ENCODE assay signal across 1 cellular context in the genomic region with DNA sequence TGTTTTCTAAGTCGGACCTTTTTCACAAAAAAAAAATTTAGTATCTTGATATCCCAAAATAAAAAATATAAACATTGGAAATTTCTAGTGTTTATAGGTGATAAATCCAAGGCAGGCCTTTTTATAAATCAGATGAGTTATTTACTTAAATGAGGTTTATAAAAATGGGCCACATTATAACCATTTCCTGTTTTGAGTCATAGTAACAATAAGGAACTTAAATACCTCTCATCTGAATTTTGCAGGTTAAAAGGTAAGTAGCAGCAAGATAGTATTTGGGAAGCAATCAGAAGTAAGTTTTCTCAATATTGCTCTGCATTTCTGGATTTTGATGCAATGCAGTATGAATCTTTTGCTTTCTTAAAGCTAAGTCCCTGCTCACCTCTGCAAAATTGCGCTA.
TF ChIP-seq lines count a peak whose summit lies in the region.

No MANE protein-coding gene starts in this region.

TF ChIP-seq in WTC11, 78 proteins besides CTCF, POLR2A, EP300 and RAD21:
- TF ChIP-seq ZBTB21 (CRISPR knock-in tag; IDR thresholded peaks at IDR 0.05; ENCODE audit: borderline replicate concordance) = no peak
- TF ChIP-seq TCF7 (CRISPR knock-in tag; IDR thresholded peaks at IDR 0.05; ENCODE audit: low read depth) = no peak
- TF ChIP-seq, protein P1, sequence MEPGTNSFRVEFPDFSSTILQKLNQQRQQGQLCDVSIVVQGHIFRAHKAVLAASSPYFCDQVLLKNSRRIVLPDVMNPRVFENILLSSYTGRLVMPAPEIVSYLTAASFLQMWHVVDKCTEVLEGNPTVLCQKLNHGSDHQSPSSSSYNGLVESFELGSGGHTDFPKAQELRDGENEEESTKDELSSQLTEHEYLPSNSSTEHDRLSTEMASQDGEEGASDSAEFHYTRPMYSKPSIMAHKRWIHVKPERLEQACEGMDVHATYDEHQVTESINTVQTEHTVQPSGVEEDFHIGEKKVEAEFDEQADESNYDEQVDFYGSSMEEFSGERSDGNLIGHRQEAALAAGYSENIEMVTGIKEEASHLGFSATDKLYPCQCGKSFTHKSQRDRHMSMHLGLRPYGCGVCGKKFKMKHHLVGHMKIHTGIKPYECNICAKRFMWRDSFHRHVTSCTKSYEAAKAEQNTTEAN (CRISPR knock-in tag; IDR thresholded peaks at IDR 0.05) = no peak
- TF ChIP-seq ZNF396 (CRISPR knock-in tag; IDR thresholded peaks at IDR 0.05; ENCODE audit: borderline replicate concordance) = no peak
- TF ChIP-seq NFYB (CRISPR knock-in tag; conservative IDR thresholded peaks at IDR 0.05; ENCODE audit: low read depth) = no peak
- TF ChIP-seq IRF2 (CRISPR knock-in tag; IDR thresholded peaks at IDR 0.05; ENCODE audit: borderline replicate concordance, low read depth) = no peak
- TF ChIP-seq, protein P2, sequence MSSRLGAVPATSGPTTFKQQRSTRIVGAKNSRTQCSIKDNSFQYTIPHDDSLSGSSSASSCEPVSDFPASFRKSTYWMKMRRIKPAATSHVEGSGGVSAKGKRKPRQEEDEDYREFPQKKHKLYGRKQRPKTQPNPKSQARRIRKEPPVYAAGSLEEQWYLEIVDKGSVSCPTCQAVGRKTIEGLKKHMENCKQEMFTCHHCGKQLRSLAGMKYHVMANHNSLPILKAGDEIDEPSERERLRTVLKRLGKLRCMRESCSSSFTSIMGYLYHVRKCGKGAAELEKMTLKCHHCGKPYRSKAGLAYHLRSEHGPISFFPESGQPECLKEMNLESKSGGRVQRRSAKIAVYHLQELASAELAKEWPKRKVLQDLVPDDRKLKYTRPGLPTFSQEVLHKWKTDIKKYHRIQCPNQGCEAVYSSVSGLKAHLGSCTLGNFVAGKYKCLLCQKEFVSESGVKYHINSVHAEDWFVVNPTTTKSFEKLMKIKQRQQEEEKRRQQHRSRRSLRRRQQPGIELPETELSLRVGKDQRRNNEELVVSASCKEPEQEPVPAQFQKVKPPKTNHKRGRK (CRISPR knock-in tag; IDR thresholded peaks at IDR 0.05; ENCODE audit: borderline replicate concordance) = no peak
- TF ChIP-seq, protein P3, sequence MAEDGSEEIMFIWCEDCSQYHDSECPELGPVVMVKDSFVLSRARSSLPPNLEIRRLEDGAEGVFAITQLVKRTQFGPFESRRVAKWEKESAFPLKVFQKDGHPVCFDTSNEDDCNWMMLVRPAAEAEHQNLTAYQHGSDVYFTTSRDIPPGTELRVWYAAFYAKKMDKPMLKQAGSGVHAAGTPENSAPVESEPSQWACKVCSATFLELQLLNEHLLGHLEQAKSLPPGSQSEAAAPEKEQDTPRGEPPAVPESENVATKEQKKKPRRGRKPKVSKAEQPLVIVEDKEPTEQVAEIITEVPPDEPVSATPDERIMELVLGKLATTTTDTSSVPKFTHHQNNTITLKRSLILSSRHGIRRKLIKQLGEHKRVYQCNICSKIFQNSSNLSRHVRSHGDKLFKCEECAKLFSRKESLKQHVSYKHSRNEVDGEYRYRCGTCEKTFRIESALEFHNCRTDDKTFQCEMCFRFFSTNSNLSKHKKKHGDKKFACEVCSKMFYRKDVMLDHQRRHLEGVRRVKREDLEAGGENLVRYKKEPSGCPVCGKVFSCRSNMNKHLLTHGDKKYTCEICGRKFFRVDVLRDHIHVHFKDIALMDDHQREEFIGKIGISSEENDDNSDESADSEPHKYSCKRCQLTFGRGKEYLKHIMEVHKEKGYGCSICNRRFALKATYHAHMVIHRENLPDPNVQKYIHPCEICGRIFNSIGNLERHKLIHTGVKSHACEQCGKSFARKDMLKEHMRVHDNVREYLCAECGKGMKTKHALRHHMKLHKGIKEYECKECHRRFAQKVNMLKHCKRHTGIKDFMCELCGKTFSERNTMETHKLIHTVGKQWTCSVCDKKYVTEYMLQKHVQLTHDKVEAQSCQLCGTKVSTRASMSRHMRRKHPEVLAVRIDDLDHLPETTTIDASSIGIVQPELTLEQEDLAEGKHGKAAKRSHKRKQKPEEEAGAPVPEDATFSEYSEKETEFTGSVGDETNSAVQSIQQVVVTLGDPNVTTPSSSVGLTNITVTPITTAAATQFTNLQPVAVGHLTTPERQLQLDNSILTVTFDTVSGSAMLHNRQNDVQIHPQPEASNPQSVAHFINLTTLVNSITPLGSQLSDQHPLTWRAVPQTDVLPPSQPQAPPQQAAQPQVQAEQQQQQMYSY (CRISPR knock-in tag; IDR thresholded peaks at IDR 0.05) = no peak
- TF ChIP-seq GTF2I (CRISPR knock-in tag; conservative IDR thresholded peaks at IDR 0.05) = no peak
- TF ChIP-seq, protein P4, sequence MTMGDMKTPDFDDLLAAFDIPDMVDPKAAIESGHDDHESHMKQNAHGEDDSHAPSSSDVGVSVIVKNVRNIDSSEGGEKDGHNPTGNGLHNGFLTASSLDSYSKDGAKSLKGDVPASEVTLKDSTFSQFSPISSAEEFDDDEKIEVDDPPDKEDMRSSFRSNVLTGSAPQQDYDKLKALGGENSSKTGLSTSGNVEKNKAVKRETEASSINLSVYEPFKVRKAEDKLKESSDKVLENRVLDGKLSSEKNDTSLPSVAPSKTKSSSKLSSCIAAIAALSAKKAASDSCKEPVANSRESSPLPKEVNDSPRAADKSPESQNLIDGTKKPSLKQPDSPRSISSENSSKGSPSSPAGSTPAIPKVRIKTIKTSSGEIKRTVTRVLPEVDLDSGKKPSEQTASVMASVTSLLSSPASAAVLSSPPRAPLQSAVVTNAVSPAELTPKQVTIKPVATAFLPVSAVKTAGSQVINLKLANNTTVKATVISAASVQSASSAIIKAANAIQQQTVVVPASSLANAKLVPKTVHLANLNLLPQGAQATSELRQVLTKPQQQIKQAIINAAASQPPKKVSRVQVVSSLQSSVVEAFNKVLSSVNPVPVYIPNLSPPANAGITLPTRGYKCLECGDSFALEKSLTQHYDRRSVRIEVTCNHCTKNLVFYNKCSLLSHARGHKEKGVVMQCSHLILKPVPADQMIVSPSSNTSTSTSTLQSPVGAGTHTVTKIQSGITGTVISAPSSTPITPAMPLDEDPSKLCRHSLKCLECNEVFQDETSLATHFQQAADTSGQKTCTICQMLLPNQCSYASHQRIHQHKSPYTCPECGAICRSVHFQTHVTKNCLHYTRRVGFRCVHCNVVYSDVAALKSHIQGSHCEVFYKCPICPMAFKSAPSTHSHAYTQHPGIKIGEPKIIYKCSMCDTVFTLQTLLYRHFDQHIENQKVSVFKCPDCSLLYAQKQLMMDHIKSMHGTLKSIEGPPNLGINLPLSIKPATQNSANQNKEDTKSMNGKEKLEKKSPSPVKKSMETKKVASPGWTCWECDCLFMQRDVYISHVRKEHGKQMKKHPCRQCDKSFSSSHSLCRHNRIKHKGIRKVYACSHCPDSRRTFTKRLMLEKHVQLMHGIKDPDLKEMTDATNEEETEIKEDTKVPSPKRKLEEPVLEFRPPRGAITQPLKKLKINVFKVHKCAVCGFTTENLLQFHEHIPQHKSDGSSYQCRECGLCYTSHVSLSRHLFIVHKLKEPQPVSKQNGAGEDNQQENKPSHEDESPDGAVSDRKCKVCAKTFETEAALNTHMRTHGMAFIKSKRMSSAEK (CRISPR knock-in tag; IDR thresholded peaks at IDR 0.05; ENCODE audit: borderline replicate concordance) = no peak
- TF ChIP-seq NFATC4 (CRISPR knock-in tag; IDR thresholded peaks at IDR 0.05) = no peak
- TF ChIP-seq, protein P5, sequence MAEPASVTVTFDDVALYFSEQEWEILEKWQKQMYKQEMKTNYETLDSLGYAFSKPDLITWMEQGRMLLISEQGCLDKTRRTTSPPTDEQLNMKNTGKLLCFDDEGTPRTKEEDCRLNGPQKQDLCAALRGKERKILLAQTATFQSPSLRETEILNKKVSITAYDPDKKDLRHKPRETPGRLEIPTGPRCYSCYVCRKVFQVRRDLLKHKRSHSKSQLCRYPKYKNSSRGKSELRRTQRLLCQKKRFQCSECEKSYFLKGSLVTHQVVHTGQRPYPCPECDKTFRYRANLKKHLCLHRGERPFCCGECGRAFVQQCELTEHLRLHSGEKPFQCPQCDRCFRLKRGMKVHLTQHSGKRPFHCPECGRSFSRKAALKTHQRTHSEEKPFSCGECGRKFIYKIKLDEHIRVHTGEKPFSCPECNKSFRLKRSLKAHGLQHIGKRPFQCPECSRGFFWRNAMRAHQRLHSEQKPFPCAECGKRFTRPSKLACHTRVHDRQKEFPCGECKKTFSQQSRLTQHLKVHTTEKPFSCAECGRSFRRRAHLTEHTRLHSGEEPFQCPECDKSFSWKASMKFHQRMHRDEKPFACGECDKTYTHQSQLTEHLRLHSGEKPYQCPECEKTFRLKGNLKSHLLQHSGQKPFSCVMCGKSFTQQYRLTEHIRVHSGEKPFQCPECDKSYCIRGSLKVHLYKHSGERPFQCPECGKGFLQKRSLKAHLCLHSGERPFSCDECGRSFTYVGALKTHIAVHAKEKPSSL (CRISPR knock-in tag; conservative IDR thresholded peaks at IDR 0.05) = no peak
- no peak for TF ChIP-seq RELA (CRISPR knock-in tag; IDR thresholded peaks at IDR 0.05; ENCODE audit: borderline replicate concordance)
- TF ChIP-seq GABPB1 (CRISPR knock-in tag; IDR thresholded peaks at IDR 0.05) = no peak
- no peak for TF ChIP-seq JUN (CRISPR knock-in tag; IDR thresholded peaks at IDR 0.05)
- no peak for TF ChIP-seq NR2C2 (CRISPR knock-in tag; IDR thresholded peaks at IDR 0.05)
- TF ChIP-seq, protein P6, sequence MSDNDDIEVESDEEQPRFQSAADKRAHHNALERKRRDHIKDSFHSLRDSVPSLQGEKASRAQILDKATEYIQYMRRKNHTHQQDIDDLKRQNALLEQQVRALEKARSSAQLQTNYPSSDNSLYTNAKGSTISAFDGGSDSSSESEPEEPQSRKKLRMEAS (CRISPR knock-in tag; IDR thresholded peaks at IDR 0.05) = no peak
- no peak for TF ChIP-seq ZNF121 (CRISPR knock-in tag; IDR thresholded peaks at IDR 0.05)
TF ChIP-seq in WTC11: peak in this region for 0.
